9 cellular contexts compared by ENCODE assay signal in genomic region chr1:46527474-46528296, GRCh38. TPM values are rescaled to one million over a fixed set of nuclear protein-coding genes. Genes with fewer than 3 reads are reported as not detected.
DNase-seq lines count a peak whose midpoint lies in the region; ATAC-seq, FAIRE-seq and TF ChIP-seq lines count a peak whose summit lies in the region.
"Had no signal": no experiment of that assay in that cellular context is flagged by ENCODE, and none has a peak within 500 bp of the region (broad histone marks: within the 10 kb centered on the region; RNA-seq: fewer than 3 reads in every experiment).

No MANE protein-coding gene starts in this region.

- H3K9me3 Mint-ChIP-seq in H9 = no peaks in the 10 kb centered on the region; a peak in 2 of 5 replicates

- H4K20me1 ChIP-seq in H9 (ENCODE audit: control insufficient read depth, insufficient read depth, insufficient read length) = no peaks in the 10 kb centered on the region

- H3K27ac Mint-ChIP-seq in H9 = no peak overlapping the region

- ATAC-seq in left colon = peak; percentile 71
- ATAC-seq in HG03439 (IDR thresholded peaks at IDR 0.05; ENCODE audit: unreplicated experiment) = no peak

- peaks cover 22% of the 10 kb centered on the region; the same call in 1 of the 2 replicates for H3K27me3 ChIP-seq in H9 (ENCODE audit: insufficient read depth, low read length)

- H2BK120ac ChIP-seq in H9 (ENCODE audit: low read depth, low read length, poor library complexity, severe bottlenecking) = no peak overlapping the region

- no peak overlapping the region for H3K27ac ChIP-seq in H9 (ENCODE audit: insufficient read length, low read depth, low read length)

- no peak overlapping the region for H3K23ac ChIP-seq in H9 (ENCODE audit: insufficient read length, low read depth, low read length)

- H3K9ac ChIP-seq in H9 (ENCODE audit: extremely low read depth, insufficient read length, low read length) = no peak overlapping the region

- H3K4me1 Mint-ChIP-seq in H9 = peaks cover 63 to 64% of the 10 kb centered on the region in 2 experiments

- H2AK5ac ChIP-seq in H9 (ENCODE audit: insufficient read length, low read length) = no peak overlapping the region

- no peak overlapping the region for H2BK15ac ChIP-seq in H9 (ENCODE audit: low read depth, low read length)

- no peak overlapping the region for H2BK12ac ChIP-seq in H9 (ENCODE audit: insufficient read length, low read depth, low read length)

- no peak overlapping the region for H4K8ac ChIP-seq in H9 (replicated peaks; ENCODE audit: insufficient read length, low read depth, low read length)

- no peak overlapping the region for H3K4ac ChIP-seq in H9 (ENCODE audit: low read depth, low read length)

- intact Hi-C loops in left colon (cut with DNase I, micrococcal nuclease) = loop anchor here in 1 of 2 donors (10.0 kb wide), 2 partner anchors 53 to 83 kb away; no protein-coding TSS in a partner anchor

- H3K4me3 Mint-ChIP-seq in H9 = peak overlapping the region in 1 of 2 experiments; percentile 21; a peak in 1 of 5 replicates

- peak; percentile 99 for TF ChIP-seq CTCF in D721Med (IDR thresholded peaks at IDR 0.05; ENCODE audit: insufficient read depth, missing control alignments)
- peak; percentile 87 for TF ChIP-seq CTCF in H9 (conservative IDR thresholded peaks at IDR 0.05)

- H3T11ph ChIP-seq in H9 (ENCODE audit: low read length) = no peak overlapping the region

- peak; percentile 68 for FAIRE-seq in D721Med (lab: Jason Lieb, UNC)

- peak; percentile 81 for DNase-seq in D721Med (ENCODE audit: insufficient read length, low spot score)
- peak; percentile 85 for DNase-seq in H9
- peak; percentile 78 for DNase-seq in NCI-H2196 (lab: John Stamatoyannopoulos, UW; ENCODE audit: unreplicated experiment)
- DNase-seq in activated CD4-positive, CD25-positive, alpha-beta regulatory T cell treated with anti-CD3 and anti-CD28 coated beads, Interleukin-2, amount 50 U/mL, for 16 hours (ENCODE audit: low read depth, low spot score) = peak; percentile 22
- DNase-seq in central memory CD4-positive, alpha-beta T cell = peak; percentile 54
- peak; percentile 71 to 85 for DNase-seq in left colon
- DNase-seq in stimulated activated CD4-positive, alpha-beta T cell treated with anti-CD3 and anti-CD28 coated beads, Interleukin-4, amount 100 ng/mL, for 24 hours = peak; percentile 78

- no peak overlapping the region for H4K5ac ChIP-seq in H9 (ENCODE audit: insufficient read length, low read depth, low read length)

- no peak overlapping the region for H2BK20ac ChIP-seq in H9 (ENCODE audit: low read depth, low read length, poor library complexity, severe bottlenecking)

- no peaks in the 10 kb centered on the region for H3K79me2 ChIP-seq in H9 (ENCODE audit: insufficient read depth, low read length)

- WGBS in H9 (ENCODE audit: extremely low coverage, insufficient read length, low lambda C conversion rate) = no CpG with 5 or more reads among the region's 3 CpGs

- H3K14ac ChIP-seq in H9 (ENCODE audit: insufficient read depth, low read length) = no peak overlapping the region

- no peak overlapping the region for H3K18ac ChIP-seq in H9 (ENCODE audit: insufficient read length, low read depth, low read length)

- no peak overlapping the region for H3K4me2 ChIP-seq in H9 (ENCODE audit: insufficient read depth, insufficient read length, low read length)

- no peak overlapping the region for H3K56ac ChIP-seq in H9 (ENCODE audit: insufficient read length, low read depth, low read length)

- H4K91ac ChIP-seq in H9 (ENCODE audit: insufficient read length, low read depth, low read length) = no peak overlapping the region

- no peaks in the 10 kb centered on the region for H3K9me3 ChIP-seq in H9 (ENCODE audit: control insufficient read depth, low read depth, low read length)

- peaks cover 6% of the 10 kb centered on the region; the same call in 1 of the 2 replicates for H3K4me1 ChIP-seq in H9 (ENCODE audit: insufficient read depth, low read length)

- no peaks in the 10 kb centered on the region for H3K79me1 ChIP-seq in H9 (ENCODE audit: insufficient read depth, low read depth, low read length, poor library complexity, severe bottlenecking)

- H2BK5ac ChIP-seq in H9 (ENCODE audit: insufficient read length, low read length) = no peak overlapping the region

- peaks cover 100% of the 10 kb centered on the region for H3K27me3 Mint-ChIP-seq in H9 (ENCODE audit: low read depth)

- no peak overlapping the region for H2AFZ ChIP-seq in H9 (ENCODE audit: low read length)

- H3K23me2 ChIP-seq in H9 (ENCODE audit: insufficient read length, low read depth, low read length, poor library complexity, severe bottlenecking) = no peaks in the 10 kb centered on the region

- no peaks in the 10 kb centered on the region for H3K36me3 Mint-ChIP-seq in H9 (ENCODE audit: insufficient read depth in 1 of 3, low read depth in 3 of 3)

RNA-seq across cellular contexts. Expression of gene KNCN, which starts 23.8 kb away (rescaled TPM):
- total RNA-seq in H9 (2021) (not detected in 2 replicates), left colon (not detected)
- total RNA-seq: activated CD8-positive, alpha-beta memory T cell treated with anti-CD3 and anti-CD28 coated beads for 36 hours had no signal

RNA-seq across cellular contexts. Expression of gene DMBX1, which starts 38.0 kb away (rescaled TPM):
- total RNA-seq in H9 (2021) (2.3 and 2.5 TPM in 2 replicates), left colon (not detected)
- total RNA-seq: activated CD8-positive, alpha-beta memory T cell treated with anti-CD3 and anti-CD28 coated beads for 36 hours had no signal

Comparison
In these comparisons a context has a peak if more than half of its experiments do, and no peak if none do; other contexts are left out.
1. DNase-seq: peak in every context shown above with its lines; median percentile 85 in H9; 81 in D721Med; 78 in NCI-H2196; 78 in left colon; 78 in stimulated activated CD4-positive, alpha-beta T cell treated with anti-CD3 and anti-CD28 coated beads, Interleukin-4, amount 100 ng/mL, for 24 hours; 54 in central memory CD4-positive, alpha-beta T cell; 22 in activated CD4-positive, CD25-positive, alpha-beta regulatory T cell treated with anti-CD3 and anti-CD28 coated beads, Interleukin-2, amount 50 U/mL, for 16 hours.